8 cellular contexts compared by ENCODE assay signal in genomic region chr5:134524219-134524825, GRCh38. TPM values are rescaled to one million over a fixed set of nuclear protein-coding genes. Genes with fewer than 3 reads are reported as not detected.
DNase-seq lines count a peak whose midpoint lies in the region; ATAC-seq, FAIRE-seq and TF ChIP-seq lines count a peak whose summit lies in the region.

No MANE protein-coding gene starts in this region.

- peaks cover 18 to 31% (median 30%) of the 10 kb centered on the region in 3 donors for H3K4me1 ChIP-seq in skeletal muscle tissue (ENCODE audit: control insufficient read depth in 3 of 3, insufficient read depth in 3 of 3, low read length in 3 of 3)

- H3K9me3 ChIP-seq in WERI-Rb-1 (ENCODE audit: severe bottlenecking) (no peaks in the 10 kb centered on the region), skeletal muscle tissue (ENCODE audit: control insufficient read depth in 3 of 3, low read length in 3 of 3) (no peaks in the 10 kb centered on the region)

- no peak for FAIRE-seq in bronchial epithelial cell (lab: Jason Lieb, UNC)

- H3K4me3 ChIP-seq in GM12875 (ENCODE audit: low read depth, low read length) (peak overlapping the region; percentile 91), WERI-Rb-1 (ENCODE audit: low read depth, low read length) (peak overlapping the region; percentile 56), bronchial epithelial cell (ENCODE audit: low read depth, low read length) (peak overlapping the region; percentile 82), skeletal muscle tissue (ENCODE audit: low read length in 3 of 3) (peak overlapping the region; percentile 88 to 89 (median 89))

- TF ChIP-seq CTCF in GM12875 (IDR thresholded peaks at IDR 0.05; ENCODE audit: borderline replicate concordance, insufficient read depth, low read depth, low read length), result no peak
- no peak for TF ChIP-seq CTCF in WERI-Rb-1 (IDR thresholded peaks at IDR 0.05; ENCODE audit: low read depth, low read length)
- peak; percentile 9 for TF ChIP-seq CTCF in bronchial epithelial cell (IDR thresholded peaks at IDR 0.05; ENCODE audit: insufficient read depth, low read length, severe bottlenecking)

- no peaks in the 10 kb centered on the region for H3K27me3 ChIP-seq in WERI-Rb-1 (ENCODE audit: insufficient read depth, low read depth, severe bottlenecking)
- H3K27me3 ChIP-seq in bronchial epithelial cell (ENCODE audit: control insufficient read depth, insufficient read depth, low read length), result no peaks in the 10 kb centered on the region
- H3K27me3 ChIP-seq in skeletal muscle tissue (ENCODE audit: control insufficient read depth in 3 of 3, insufficient read depth in 3 of 3, low read length in 3 of 3), result no peaks in the 10 kb centered on the region

- H3K36me3 ChIP-seq in WERI-Rb-1 (no peaks in the 10 kb centered on the region), bronchial epithelial cell (ENCODE audit: control insufficient read depth, insufficient read depth, low read length) (no peaks in the 10 kb centered on the region), skeletal muscle tissue (ENCODE audit: control insufficient read depth in 3 of 3, insufficient read depth in 3 of 3, low read length in 3 of 3) (no peaks in the 10 kb centered on the region)

- H3K9ac ChIP-seq in skeletal muscle tissue (ENCODE audit: low read depth in 1 of 3, low read length in 3 of 3), result peak overlapping the region; percentile 98 to 99 (median 99)

- ATAC-seq in GM19455 (IDR thresholded peaks at IDR 0.05; ENCODE audit: unreplicated experiment), result no peak

- peak; percentile 20 for DNase-seq in NCI-H1105 (lab: John Stamatoyannopoulos, UW)
- peak; percentile 87 for DNase-seq in WERI-Rb-1
- DNase-seq in bronchial epithelial cell (ENCODE audit: low read depth), result peak; percentile 50
- peak; percentile 80 for DNase-seq in iPS-NIHi11 (ENCODE audit: low spot score)
- no peak for DNase-seq in NCI-H1092 (lab: John Stamatoyannopoulos, UW)

- H3K27ac ChIP-seq in WERI-Rb-1 (peak overlapping the region; percentile 95), skeletal muscle tissue (ENCODE audit: low read depth, low read length) (peak overlapping the region; percentile 97)

RNA-seq across cellular contexts. Expression of gene JADE2, which starts 1.1 kb away (rescaled TPM):
- total RNA-seq in bronchial epithelial cell (12.8 and 17.1 TPM in 2 replicates), skeletal muscle tissue (1.6 TPM)
